9 cellular contexts compared by ENCODE assay signal in the genomic region with DNA sequence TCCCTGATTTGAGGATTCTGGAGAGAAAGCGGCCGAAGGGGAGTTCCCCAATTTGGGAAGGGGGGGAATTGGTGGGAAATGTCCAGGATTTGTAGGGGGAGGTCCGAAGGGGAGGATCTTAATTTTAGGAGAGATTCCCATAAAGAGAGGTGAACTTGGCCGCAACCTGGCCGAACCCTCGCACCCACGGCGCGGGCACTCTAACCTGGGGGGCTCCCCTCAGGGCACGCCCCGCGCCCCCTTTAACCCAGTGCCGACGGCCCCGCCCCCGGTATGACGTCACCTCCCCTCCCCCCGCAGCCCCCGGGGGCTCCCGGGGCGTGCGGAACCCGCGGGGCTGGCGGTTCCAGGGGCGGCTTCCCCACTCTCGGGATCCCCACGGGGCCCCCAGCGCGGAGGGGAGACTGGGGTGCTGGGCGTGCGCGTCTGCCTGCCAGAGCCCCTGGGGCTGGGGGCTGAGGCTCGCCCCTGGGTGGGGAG. TPM values are rescaled to one million over a fixed set of nuclear protein-coding genes. Genes with fewer than 3 reads are reported as not detected.
A peak's percentile ranks its signal among the peaks of the same experiment; 100 is the strongest.
DNase-seq lines count a peak whose midpoint lies in the region; ATAC-seq and TF ChIP-seq lines count a peak whose summit lies in the region.
"Had no signal": no experiment of that assay in that cellular context is flagged by ENCODE, and none has a peak within 500 bp of the region (broad histone marks: within the 10 kb centered on the region; RNA-seq: fewer than 3 reads in every experiment).

No MANE protein-coding gene starts in this region.

- H3K4me3 ChIP-seq in Peyer's patch, result peak overlapping the region; percentile 22 to 58 (median 54)
- H3K4me3 ChIP-seq in fibroblast of villous mesenchyme (ENCODE audit: low read depth, low read length), result peak overlapping the region; percentile 61
- peak overlapping the region; percentile 52 for H3K4me3 ChIP-seq in rectal smooth muscle tissue (ENCODE audit: low read length)

- H3K4me1 ChIP-seq in Peyer's patch (peaks cover 0 to 15% (median 10%) of the 10 kb centered on the region in 4 donors), rectal smooth muscle tissue (ENCODE audit: control insufficient read depth, insufficient read depth, low read length) (peaks cover 7% of the 10 kb centered on the region)

- peaks cover 0 to 4% (median 0%) of the 10 kb centered on the region in 4 donors for H3K9me3 ChIP-seq in Peyer's patch

- no peaks in the 10 kb centered on the region for H3K36me3 ChIP-seq in Peyer's patch
- H3K36me3 ChIP-seq in rectal smooth muscle tissue (ENCODE audit: control insufficient read depth, insufficient read depth, low read length), result no peaks in the 10 kb centered on the region

- ATAC-seq in GM19351 (IDR thresholded peaks at IDR 0.05; ENCODE audit: unreplicated experiment), result no peak

- H3K9ac ChIP-seq in rectal smooth muscle tissue (ENCODE audit: low read length), result no peak overlapping the region

- TF ChIP-seq CTCF in Peyer's patch (IDR thresholded peaks at IDR 0.05) (no peak), fibroblast of villous mesenchyme (IDR thresholded peaks at IDR 0.05; ENCODE audit: insufficient read depth, low read depth, low read length) (no peak)

- H3K27me3 ChIP-seq in Peyer's patch, result peaks cover 0 to 14% of the 10 kb centered on the region in 2 donors
- peaks cover 10% of the 10 kb centered on the region for H3K27me3 ChIP-seq in rectal smooth muscle tissue (ENCODE audit: control insufficient read depth, insufficient read depth, low read length)

- TF ChIP-seq POLR2A in Peyer's patch (IDR thresholded peaks at IDR 0.05), result no peak

- H3K27ac ChIP-seq in Peyer's patch, result no peak overlapping the region
- H3K27ac ChIP-seq in rectal smooth muscle tissue (ENCODE audit: low read depth, low read length), result no peak overlapping the region
- H3K27ac ChIP-seq: RWPE1 had no signal

- peak; percentile 38 for DNase-seq in GM03348 (ENCODE audit: low spot score)
- DNase-seq in Peyer's patch, result no peak
- DNase-seq in fibroblast of villous mesenchyme (ENCODE audit: low read depth), result no peak
- DNase-seq in NCI-H510A (lab: John Stamatoyannopoulos, UW), result no peak
- DNase-seq in cerebellum (ENCODE audit: low spot score), result no peak
- DNase-seq in HCEC 1CT, result no peak

RNA-seq across cellular contexts. Expression of gene PTPRS, which starts 1.1 kb away (rescaled TPM):
- total RNA-seq in Peyer's patch (10 to 100 TPM; 14.2 to 85.8 (median 24.7) TPM), fibroblast of villous mesenchyme (114 and 123 TPM in 2 replicates), cerebellum (207 TPM)
